ENCODE assay signal across 33 cellular contexts in the genomic region with DNA sequence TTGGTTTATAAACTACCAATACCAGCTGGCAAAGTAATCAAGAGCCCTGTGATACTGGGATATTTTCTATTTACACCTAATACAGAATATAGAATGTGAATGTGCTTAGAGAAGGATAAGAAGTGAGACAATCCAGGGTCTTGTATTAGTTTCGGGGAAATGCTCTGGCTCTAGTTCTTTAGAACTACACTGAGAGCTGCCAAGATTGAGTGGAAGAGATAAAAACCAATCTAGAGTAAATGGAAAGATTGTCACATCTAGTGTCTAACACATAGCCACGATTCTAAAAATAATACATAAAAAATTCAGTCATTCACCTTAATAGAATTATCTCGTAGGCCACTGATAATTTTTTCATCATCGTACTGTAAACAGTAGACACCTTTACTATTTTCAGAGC.
"Had no signal": no experiment of that assay in that cellular context is flagged by ENCODE, and none has a peak within 500 bp of the region (broad histone marks: within the 10 kb centered on the region; RNA-seq: fewer than 3 reads in every experiment).

No MANE protein-coding gene starts in this region.

- H3K9me3 Mint-ChIP-seq: activated B cell treated with CpG ODN at 0.5 μM for 24 hours; activated CD8-positive, alpha-beta T cell treated with anti-CD3 and anti-CD28 coated beads for 36 hours; activated T-cell treated with anti-CD3 and anti-CD28 coated beads, Interleukin-2, amount 50 U/mL, for 4 hours; activated T-helper 17 cell treated with anti-CD3 and anti-CD28 coated beads, Interleukin-2, amount 50 U/mL, for 72 hours; T-helper 2 cell treated with Interferon-gamma antibody and Interleukin-4, amounts not matched to agents 5 μg/mL and 100 μg/mL, for 36 hours had no signal

- H3K27me3 ChIP-seq: brain microvascular endothelial cell, colonic mucosa, esophagus squamous epithelium, gastroesophageal sphincter had no signal

- H3K4me1 Mint-ChIP-seq: activated B cell treated with CpG ODN at 0.5 μM for 24 hours; activated T-helper 17 cell treated with anti-CD3 and anti-CD28 coated beads, Interleukin-2, amount 50 U/mL, for 72 hours had no signal

- FAIRE-seq: bronchial epithelial cell, endometrium, endothelial cell of umbilical vein had no signal

- H3K27ac ChIP-seq: brain microvascular endothelial cell, colonic mucosa, epithelial cell of prostate, esophagus squamous epithelium, gastroesophageal sphincter, WERI-Rb-1 had no signal

- H3K4me3 Mint-ChIP-seq: activated B cell treated with CpG ODN at 0.5 μM for 24 hours; activated CD8-positive, alpha-beta T cell treated with anti-CD3 and anti-CD28 coated beads for 36 hours; activated naive CD8-positive, alpha-beta T cell; activated T-cell treated with anti-CD3 and anti-CD28 coated beads, Interleukin-2, amount 50 U/mL, for 4 hours; activated T-helper 17 cell treated with anti-CD3 and anti-CD28 coated beads, Interleukin-2, amount 50 U/mL, for 72 hours; T-helper 17 cell; T-helper 2 cell treated with Interferon-gamma antibody and Interleukin-4, amounts not matched to agents 5 μg/mL and 100 μg/mL, for 36 hours had no signal

- ATAC-seq: activated CD4-positive, CD25-positive, alpha-beta regulatory T cell treated with anti-CD3 and anti-CD28 coated beads, Interleukin-2, amount 50 U/mL, for 24 hours; activated CD8-positive, alpha-beta T cell treated with anti-CD3 and anti-CD28 coated beads for 36 hours; activated T-cell treated with anti-CD3 and anti-CD28 coated beads, Interleukin-2, amount 50 U/mL, for 4 hours; activated T-helper 17 cell treated with anti-CD3 and anti-CD28 coated beads, Interleukin-2, amount 50 U/mL, for 72 hours; gastroesophageal sphincter; T-helper 17 cell had no signal

- H3K27me3 Mint-ChIP-seq: activated B cell treated with CpG ODN at 0.5 μM for 24 hours; activated CD8-positive, alpha-beta T cell treated with anti-CD3 and anti-CD28 coated beads for 36 hours; activated naive CD8-positive, alpha-beta T cell; activated T-helper 17 cell treated with anti-CD3 and anti-CD28 coated beads, Interleukin-2, amount 50 U/mL, for 72 hours; T-helper 17 cell had no signal

- H3K4me3 ChIP-seq: colonic mucosa, esophagus squamous epithelium, gastroesophageal sphincter had no signal

- DNase-seq: activated B cell treated with CpG ODN at 0.5 μM for 24 hours; activated CD4-positive, alpha-beta T cell treated with anti-CD3 and anti-CD28 coated beads for 48 hours; activated CD4-positive, alpha-beta T cell treated with anti-CD3 and anti-CD28 coated beads, Interleukin-2, amount 50 U/mL, for 1 hour; activated CD4-positive, alpha-beta T cell treated with anti-CD3 and anti-CD28 coated beads, Interleukin-2, amount 50 U/mL, for 48 hours; activated CD8-positive, alpha-beta memory T cell treated with anti-CD3 and anti-CD28 coated beads for 24 hours; activated CD8-positive, alpha-beta T cell treated with anti-CD3 and anti-CD28 coated beads for 36 hours; activated effector memory CD4-positive, alpha-beta T cell treated with Interleukin-2 at 50 U/mL for 16 hours; activated gamma-delta T cell treated with Interleukin-2 at 50 U/mL for 16 hours; activated naive CD4-positive, alpha-beta T cell treated with anti-CD3 and anti-CD28 coated beads, Interleukin-2, amount 50 U/mL, for 16 hours; activated naive CD4-positive, alpha-beta T cell treated with Interleukin-2 at 50 U/mL for 16 hours; activated T-cell treated with anti-CD3 and anti-CD28 coated beads, Interleukin-2, amount 50 U/mL, for 4 hours; amniotic stem cell; anterior cingulate cortex; brain microvascular endothelial cell; central memory CD4-positive, alpha-beta T cell; cerebellar nuclear complex; colonic mucosa; effector CD8-positive, alpha-beta T cell; esophagus squamous epithelium; foreskin melanocyte; T-helper 1 cell; T-helper 17 cell; T1000; WERI-Rb-1 had no signal

- H3K9me3 ChIP-seq: colonic mucosa, esophagus squamous epithelium, gastroesophageal sphincter had no signal

- H3K27ac Mint-ChIP-seq: activated B cell treated with CpG ODN at 0.5 μM for 24 hours; activated CD8-positive, alpha-beta T cell treated with anti-CD3 and anti-CD28 coated beads for 36 hours; activated naive CD8-positive, alpha-beta T cell; activated T-helper 17 cell treated with anti-CD3 and anti-CD28 coated beads, Interleukin-2, amount 50 U/mL, for 72 hours; T-helper 17 cell had no signal

- H3K36me3 ChIP-seq: colonic mucosa had no signal

- H3K4me1 ChIP-seq: colonic mucosa, esophagus squamous epithelium had no signal
